Comparison of ENCODE assay signal across 18 cellular contexts in genomic region chr18:80229766-80230745, GRCh38. TPM values are rescaled to one million over a fixed set of nuclear protein-coding genes. Genes with fewer than 3 reads are reported as not detected.
DNase-seq lines count a peak whose midpoint lies in the region; ATAC-seq and TF ChIP-seq lines count a peak whose summit lies in the region.
"Had no signal": no experiment of that assay in that cellular context is flagged by ENCODE, and none has a peak within 500 bp of the region (broad histone marks: within the 10 kb centered on the region; RNA-seq: fewer than 3 reads in every experiment).

No MANE protein-coding gene starts in this region.

- H3K4me1 Mint-ChIP-seq in activated CD8-positive, alpha-beta T cell treated with anti-CD3 and anti-CD28 coated beads, Interleukin-2, amount 10 ng/mL, durations not matched to agents 7 days and 5 days (ENCODE audit: low read depth), result no peaks in the 10 kb centered on the region
- no peaks in the 10 kb centered on the region for H3K4me1 Mint-ChIP-seq in activated CD8-positive, alpha-beta T cell treated with anti-CD3 and anti-CD28 coated beads for 36 hours (ENCODE audit: low read depth)
- H3K4me1 Mint-ChIP-seq in nephron, result peaks cover 34% of the 10 kb centered on the region

- H3K36me3 Mint-ChIP-seq in activated CD8-positive, alpha-beta T cell treated with anti-CD3 and anti-CD28 coated beads, Interleukin-2, amount 10 ng/mL, durations not matched to agents 7 days and 5 days (ENCODE audit: low read depth), result no peaks in the 10 kb centered on the region
- H3K36me3 Mint-ChIP-seq in activated CD8-positive, alpha-beta T cell treated with anti-CD3 and anti-CD28 coated beads for 36 hours (ENCODE audit: low read depth), result no peaks in the 10 kb centered on the region
- no peaks in the 10 kb centered on the region for H3K36me3 Mint-ChIP-seq in nephron (ENCODE audit: low read depth)

- ATAC-seq in activated CD8-positive, alpha-beta T cell treated with anti-CD3 and anti-CD28 coated beads, Interleukin-2, amount 10 ng/mL, durations not matched to agents 7 days and 5 days, result no peak
- no peak for ATAC-seq in activated CD8-positive, alpha-beta T cell treated with anti-CD3 and anti-CD28 coated beads for 36 hours
- ATAC-seq in GM19035 (IDR thresholded peaks at IDR 0.05; ENCODE audit: unreplicated experiment), result no peak

- CTCF ChIA-PET in activated CD8-positive, alpha-beta T cell treated with anti-CD3 and anti-CD28 coated beads, Interleukin-2, amount 10 ng/mL, durations not matched to agents 7 days and 5 days (lab: Charles Lee), result no interaction called here
- CTCF ChIA-PET in activated CD8-positive, alpha-beta T cell treated with anti-CD3 and anti-CD28 coated beads for 36 hours (lab: Charles Lee), result no interaction called here

- no peak for TF ChIP-seq CTCF in activated CD8-positive, alpha-beta T cell treated with anti-CD3 and anti-CD28 coated beads for 36 hours (IDR thresholded peaks at IDR 0.05)
- TF ChIP-seq CTCF in epithelial cell of esophagus (IDR thresholded peaks at IDR 0.05; ENCODE audit: insufficient read depth, low read depth, low read length, missing control alignments) (no peak), nephron (IDR thresholded peaks at IDR 0.05; ENCODE audit: unreplicated experiment in 3 of 3) (no peak), vagina (IDR thresholded peaks at IDR 0.05) (no peak)

- no peaks in the 10 kb centered on the region for H3K36me3 ChIP-seq in vagina
- H3K36me3 ChIP-seq: BE2C, MG63 had no signal

- H3K4me1 ChIP-seq in vagina, result peaks cover 34% of the 10 kb centered on the region
- H3K4me1 ChIP-seq: BE2C had no signal

- H3K27ac Mint-ChIP-seq in activated CD8-positive, alpha-beta T cell treated with anti-CD3 and anti-CD28 coated beads, Interleukin-2, amount 10 ng/mL, durations not matched to agents 7 days and 5 days, result no peak overlapping the region
- H3K27ac Mint-ChIP-seq in activated CD8-positive, alpha-beta T cell treated with anti-CD3 and anti-CD28 coated beads for 36 hours, result no peak overlapping the region
- H3K27ac Mint-ChIP-seq in nephron, result peak overlapping the region in 2 of 3 experiments; percentile 50 to 53
- H3K27ac Mint-ChIP-seq: CD4-positive, alpha-beta T cell had no signal

- peak; percentile 14 for DNase-seq in activated CD8-positive, alpha-beta T cell treated with anti-CD3 and anti-CD28 coated beads, Interleukin-2, amount 10 ng/mL, durations not matched to agents 7 days and 5 days
- no peak for DNase-seq in activated CD8-positive, alpha-beta T cell treated with anti-CD3 and anti-CD28 coated beads for 36 hours
- DNase-seq in epithelial cell of esophagus (ENCODE audit: low read depth) (peak; percentile 90), vagina (ENCODE audit: extremely low spot score in 2 of 2) (peak; percentile 86 to 88), iPS-NIHi11 (ENCODE audit: low spot score) (no peak), NCI-H1092 (lab: John Stamatoyannopoulos, UW) (no peak)
- DNase-seq: BE2C; CD4-positive, alpha-beta T cell; DMS53; HCEC 1CT; KG1; MG63; NCI-H1092 treated with DMSO at 0.1 percent for 48 hours; NCI-H524 treated with DMSO at 0.1 percent for 48 hours; SIG-M5 had no signal

- H3K27me3 ChIP-seq in vagina, result no peaks in the 10 kb centered on the region
- H3K27me3 ChIP-seq: BE2C, MG63 had no signal

- POLR2A ChIA-PET in activated CD8-positive, alpha-beta T cell treated with anti-CD3 and anti-CD28 coated beads, Interleukin-2, amount 10 ng/mL, durations not matched to agents 7 days and 5 days (lab: Charles Lee), result no interaction called here
- POLR2A ChIA-PET in activated CD8-positive, alpha-beta T cell treated with anti-CD3 and anti-CD28 coated beads for 36 hours (lab: Charles Lee), result no interaction called here

- intact Hi-C loops in activated CD8-positive, alpha-beta T cell treated with anti-CD3 and anti-CD28 coated beads for 36 hours (cut with micrococcal nuclease), result no loop called here
- intact Hi-C loops in vagina (cut with DNase I), result no loop called here

- H3K27ac ChIP-seq in vagina, result no peak overlapping the region
- H3K27ac ChIP-seq: 22Rv1 had no signal

- TF ChIP-seq POLR2A in vagina (IDR thresholded peaks at IDR 0.05), result no peak

- no peaks in the 10 kb centered on the region for H3K9me3 ChIP-seq in vagina
- H3K9me3 ChIP-seq: BE2C, MG63 had no signal

- no peaks in the 10 kb centered on the region for H3K27me3 Mint-ChIP-seq in activated CD8-positive, alpha-beta T cell treated with anti-CD3 and anti-CD28 coated beads, Interleukin-2, amount 10 ng/mL, durations not matched to agents 7 days and 5 days (ENCODE audit: low read depth)
- peaks cover 7% of the 10 kb centered on the region for H3K27me3 Mint-ChIP-seq in activated CD8-positive, alpha-beta T cell treated with anti-CD3 and anti-CD28 coated beads for 36 hours
- H3K27me3 Mint-ChIP-seq in nephron (ENCODE audit: low read depth), result no peaks in the 10 kb centered on the region

- no peak overlapping the region for H3K4me3 Mint-ChIP-seq in activated CD8-positive, alpha-beta T cell treated with anti-CD3 and anti-CD28 coated beads, Interleukin-2, amount 10 ng/mL, durations not matched to agents 7 days and 5 days
- no peak overlapping the region for H3K4me3 Mint-ChIP-seq in activated CD8-positive, alpha-beta T cell treated with anti-CD3 and anti-CD28 coated beads for 36 hours
- H3K4me3 Mint-ChIP-seq in nephron, result no peak overlapping the region
- H3K4me3 Mint-ChIP-seq: CD4-positive, alpha-beta T cell had no signal

- H3K9me3 Mint-ChIP-seq in activated CD8-positive, alpha-beta T cell treated with anti-CD3 and anti-CD28 coated beads, Interleukin-2, amount 10 ng/mL, durations not matched to agents 7 days and 5 days (ENCODE audit: insufficient read depth), result no peaks in the 10 kb centered on the region
- no peaks in the 10 kb centered on the region for H3K9me3 Mint-ChIP-seq in activated CD8-positive, alpha-beta T cell treated with anti-CD3 and anti-CD28 coated beads for 36 hours
- no peaks in the 10 kb centered on the region for H3K9me3 Mint-ChIP-seq in nephron
- H3K9me3 Mint-ChIP-seq: CD4-positive, alpha-beta T cell had no signal

- H3K4me3 ChIP-seq in epithelial cell of esophagus (ENCODE audit: low read length) (no peak overlapping the region), vagina (no peak overlapping the region)
- H3K4me3 ChIP-seq: MG63 had no signal

RNA-seq across cellular contexts. Expression of gene PARD6G, which starts 17.3 kb away (rescaled TPM):
- under 1 TPM in 1 of 2 experiments, not detected in 1; 0.18 TPM for total RNA-seq in activated CD8-positive, alpha-beta T cell treated with anti-CD3 and anti-CD28 coated beads, Interleukin-2, amount 10 ng/mL, durations not matched to agents 7 days and 5 days
- under 1 TPM; 0.16 to 0.23 TPM for total RNA-seq in activated CD8-positive, alpha-beta T cell treated with anti-CD3 and anti-CD28 coated beads for 36 hours
- 32.7 TPM for total RNA-seq in vagina

Comparison
In these comparisons a context has a peak if more than half of its experiments do, and no peak if none do; other contexts are left out.
1. DNase-seq: peak in activated CD8-positive, alpha-beta T cell treated with anti-CD3 and anti-CD28 coated beads, Interleukin-2, amount 10 ng/mL, durations not matched to agents 7 days and 5 days (single experiment), epithelial cell of esophagus (single experiment) and vagina (2 of 2); none in activated CD8-positive, alpha-beta T cell treated with anti-CD3 and anti-CD28 coated beads for 36 hours (single experiment), iPS-NIHi11 (single experiment) and NCI-H1092 (single experiment).
2. H3K27ac Mint-ChIP-seq: peak in nephron (2 of 3); none in activated CD8-positive, alpha-beta T cell treated with anti-CD3 and anti-CD28 coated beads, Interleukin-2, amount 10 ng/mL, durations not matched to agents 7 days and 5 days (single experiment) and activated CD8-positive, alpha-beta T cell treated with anti-CD3 and anti-CD28 coated beads for 36 hours (single experiment).
3. RNA of gene PARD6G, which starts 17.3 kb away (total RNA-seq): 32.7 TPM in vagina (single experiment); 0.16 to 0.23 TPM in activated CD8-positive, alpha-beta T cell treated with anti-CD3 and anti-CD28 coated beads for 36 hours and 0.18 TPM in activated CD8-positive, alpha-beta T cell treated with anti-CD3 and anti-CD28 coated beads, Interleukin-2, amount 10 ng/mL, durations not matched to agents 7 days and 5 days; every median in the first group is over 10 times any median in the second.